In the genomic region with DNA sequence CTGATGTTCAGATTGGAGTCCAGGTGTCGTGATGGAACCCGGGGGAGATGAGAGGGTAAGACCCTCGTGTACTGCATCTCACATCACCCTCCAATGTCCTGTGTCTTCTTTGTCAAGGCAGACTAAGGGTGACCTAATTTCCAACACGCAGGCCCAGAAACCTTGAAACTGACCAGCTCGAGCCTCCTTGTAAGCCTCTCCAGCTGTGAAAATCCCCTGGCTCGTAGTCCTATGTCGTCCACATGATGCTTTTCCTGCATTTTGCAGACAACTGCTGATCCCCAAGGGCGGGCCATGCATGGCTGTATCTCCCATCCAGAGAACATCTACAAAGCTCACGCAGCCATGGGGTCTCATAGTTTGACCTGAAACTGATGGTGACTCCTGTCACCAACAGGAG, we compare ENCODE assay signal across 10 cellular contexts.
DNase-seq lines count a peak whose midpoint lies in the region; ATAC-seq, FAIRE-seq and TF ChIP-seq lines count a peak whose summit lies in the region.
"Had no signal": no experiment of that assay in that cellular context is flagged by ENCODE, and none has a peak within 500 bp of the region (broad histone marks: within the 10 kb centered on the region; RNA-seq: fewer than 3 reads in every experiment).

No MANE protein-coding gene starts in this region.

- H3K27me3 Mint-ChIP-seq in activated CD4-positive, alpha-beta T cell treated with anti-CD3 and anti-CD28 coated beads for 36 hours: no peaks in the 10 kb centered on the region
- H3K27me3 Mint-ChIP-seq in activated naive CD4-positive, alpha-beta T cell treated with anti-CD3 and anti-CD28 coated beads, Interleukin-2, amount 10 ng/mL, durations not matched to agents 7 days and 5 days: peaks cover 3% of the 10 kb centered on the region

- H3K23ac ChIP-seq in H1 (ENCODE audit: insufficient read length): no peak overlapping the region

- H2BK20ac ChIP-seq in H1 (ENCODE audit: low read length): no peak overlapping the region

- peaks cover 12% of the 10 kb centered on the region for H3K9me3 Mint-ChIP-seq in activated CD4-positive, alpha-beta T cell treated with anti-CD3 and anti-CD28 coated beads for 36 hours (ENCODE audit: low read depth)
- H3K9me3 Mint-ChIP-seq in activated naive CD4-positive, alpha-beta T cell treated with anti-CD3 and anti-CD28 coated beads, Interleukin-2, amount 10 ng/mL, durations not matched to agents 7 days and 5 days: peaks cover 20% of the 10 kb centered on the region

- no peak overlapping the region for H3K14ac ChIP-seq in H1 (ENCODE audit: insufficient read length)

- no peak overlapping the region for H3K56ac ChIP-seq in H1 (replicated peaks; ENCODE audit: insufficient read length, low read depth, low read length)

- 0 out of 2 replicates have a peak overlapping the region, but pooled peaks have one; percentile 26 for H2AFZ ChIP-seq in H1 (ENCODE audit: low read length)

- peaks cover 15 to 17% of the 10 kb centered on the region in 2 experiments for H3K9me3 ChIP-seq in H1 (ENCODE audit: insufficient read depth in 2 of 2, low read depth in 1 of 2, low read length in 1 of 2)
- peaks cover 0 to 32% (median 5%) of the 10 kb centered on the region in 4 donors for H3K9me3 ChIP-seq in tibial nerve

- no peak for TF ChIP-seq EP300 in H1 (IDR thresholded peaks at IDR 0.05; ENCODE audit: borderline replicate concordance in 1 of 2, low read depth in 2 of 2, low read length in 2 of 2)
- no peak for TF ChIP-seq EP300 in tibial nerve (IDR thresholded peaks at IDR 0.05)

- H3K4ac ChIP-seq in H1 (replicated peaks; ENCODE audit: insufficient read length, low read depth, low read length): no peak overlapping the region

- no peak for DNase-seq in activated CD4-positive, alpha-beta T cell treated with anti-CD3 and anti-CD28 coated beads for 36 hours
- no peak for DNase-seq in activated CD4-positive, alpha-beta T cell treated with anti-CD3 and anti-CD28 coated beads for 48 hours
- DNase-seq in H1 (ENCODE audit: low read depth in 1 of 2, low spot score in 2 of 2): no peak
- DNase-seq in myocyte (ENCODE audit: low read depth): peak; percentile 51
- DNase-seq in tibial nerve (ENCODE audit: low spot score in 2 of 2): no peak
- no peak for DNase-seq in activated naive CD4-positive, alpha-beta T cell treated with anti-CD3 and anti-CD28 coated beads, Interleukin-2, amount 10 ng/mL, durations not matched to agents 7 days and 5 days
- no peak for DNase-seq in activated T-cell treated with anti-CD3 and anti-CD28 coated beads, Interleukin-2, amount 50 U/mL, for 48 hours
- DNase-seq: stimulated activated naive CD4-positive, alpha-beta T cell treated with Interleukin-2 at 50 U/mL for 16 hours had no signal

- H4K8ac ChIP-seq in H1 (ENCODE audit: extremely low read depth, insufficient read depth, low read length): no peak overlapping the region

- H2AK5ac ChIP-seq in H1 (ENCODE audit: low read depth, low read length): no peak overlapping the region

- WGBS in H1 (ENCODE audit: extremely low coverage in 1 of 2, insufficient coverage in 1 of 2, insufficient read length in 1 of 2, insufficient replicate concordance in 2 of 2, low coverage in 1 of 2, low lambda C conversion rate in 2 of 2, missing lambda C conversion rate in 1 of 2), 2 experiments: 83% methylated on average over 9 of the region's 9 CpGs; no CpG with 5 or more reads in 1 of the 2 experiments
- WGBS in tibial nerve, 2 donors: 53 to 64% methylated on average over 9 of the region's 9 CpGs

- H2BK12ac ChIP-seq in H1 (ENCODE audit: low read depth, low read length): peak overlapping the region; percentile 77; the same call in 1 of the 2 replicates

- H4K91ac ChIP-seq in H1 (replicated peaks; ENCODE audit: insufficient read length, low read length): peak overlapping the region; percentile 76

- H3K9ac ChIP-seq in H1 (replicated peaks in 1 of 4; ENCODE audit: extremely low read depth in 1 of 4, low read depth in 3 of 4, low read length in 3 of 4): no peak overlapping the region

- peaks cover 24% of the 10 kb centered on the region for H3K4me1 Mint-ChIP-seq in activated CD4-positive, alpha-beta T cell treated with anti-CD3 and anti-CD28 coated beads for 36 hours
- H3K4me1 Mint-ChIP-seq in activated naive CD4-positive, alpha-beta T cell treated with anti-CD3 and anti-CD28 coated beads, Interleukin-2, amount 10 ng/mL, durations not matched to agents 7 days and 5 days: peaks cover 21% of the 10 kb centered on the region

- no peak overlapping the region for H2BK120ac ChIP-seq in H1 (replicated peaks; ENCODE audit: low read depth, low read length)

- TF ChIP-seq RAD21 in H1 (IDR thresholded peaks at IDR 0.05 in 1 of 2, conservative IDR thresholded peaks at IDR 0.05 in 1 of 2; ENCODE audit: low read depth in 2 of 2, low read length in 2 of 2): no peak

- H3K23me2 ChIP-seq in H1 (ENCODE audit: low read depth, low read length): no peaks in the 10 kb centered on the region

- H3K4me1 ChIP-seq in H1 (replicated peaks in 1 of 4; ENCODE audit: control insufficient read depth in 3 of 4, insufficient read depth in 4 of 4, low read length in 3 of 4): peaks cover 0 to 9% (median 5%) of the 10 kb centered on the region in 4 experiments; a peak in 5 of 7 replicates
- H3K4me1 ChIP-seq in tibial nerve: peaks cover 0 to 48% (median 26%) of the 10 kb centered on the region in 4 donors
- H3K4me1 ChIP-seq: A549 had no signal

- H3K4me3 ChIP-seq in H1 (ENCODE audit: extremely low read depth in 1 of 4, insufficient read depth in 2 of 4, low read depth in 3 of 4, low read length in 4 of 4) (no peak overlapping the region), tibial nerve (no peak overlapping the region)
- H3K4me3 ChIP-seq: A549 had no signal

- no peaks in the 10 kb centered on the region for H3K79me2 ChIP-seq in H1 (ENCODE audit: control insufficient read depth in 1 of 2, insufficient read depth in 2 of 2, low read length in 2 of 2)

- TF ChIP-seq CTCF in H1 (IDR thresholded peaks at IDR 0.05; ENCODE audit: control extremely low read depth in 1 of 3, insufficient read depth in 1 of 3, low read depth in 1 of 3, low read length in 3 of 3): no peak
- TF ChIP-seq CTCF in tibial nerve (IDR thresholded peaks at IDR 0.05): no peak

- peak overlapping the region; percentile 83 for H3K27ac Mint-ChIP-seq in activated CD4-positive, alpha-beta T cell treated with anti-CD3 and anti-CD28 coated beads for 36 hours
- H3K27ac Mint-ChIP-seq in activated naive CD4-positive, alpha-beta T cell treated with anti-CD3 and anti-CD28 coated beads, Interleukin-2, amount 10 ng/mL, durations not matched to agents 7 days and 5 days: no peak overlapping the region

- no peak overlapping the region for H3K18ac ChIP-seq in H1 (ENCODE audit: extremely low read depth, low read length)

- POLR2A ChIA-PET in activated CD4-positive, alpha-beta T cell treated with anti-CD3 and anti-CD28 coated beads for 36 hours (lab: Charles Lee): no interaction called here
- POLR2A ChIA-PET in H1 (lab: Charles Lee; ENCODE audit: partially characterized antibody): no interaction called here

- H3K36me3 Mint-ChIP-seq in activated CD4-positive, alpha-beta T cell treated with anti-CD3 and anti-CD28 coated beads for 36 hours (ENCODE audit: low read depth): peaks cover 6% of the 10 kb centered on the region
- peaks cover 8% of the 10 kb centered on the region for H3K36me3 Mint-ChIP-seq in activated naive CD4-positive, alpha-beta T cell treated with anti-CD3 and anti-CD28 coated beads, Interleukin-2, amount 10 ng/mL, durations not matched to agents 7 days and 5 days

- H2BK15ac ChIP-seq in H1 (ENCODE audit: low read length): peak overlapping the region; percentile 54; the same call in 1 of the 2 replicates

- CTCF ChIA-PET in activated CD4-positive, alpha-beta T cell treated with anti-CD3 and anti-CD28 coated beads for 36 hours (lab: Charles Lee): no interaction called here
- CTCF ChIA-PET in H1 (lab: Charles Lee; ENCODE audit: partially characterized antibody): interaction anchor here (0.9 to 1.5 kb wide), 7 partner anchors 9 to 78 kb away, joined by 3 to 5 read pairs (median 4); no protein-coding TSS in a partner anchor
- CTCF ChIA-PET in activated naive CD4-positive, alpha-beta T cell treated with anti-CD3 and anti-CD28 coated beads, Interleukin-2, amount 10 ng/mL, durations not matched to agents 7 days and 5 days (lab: Charles Lee): interaction anchor here (0.8 to 1.7 kb wide), 4 partner anchors 55 to 102 kb away, joined by 3 to 5 read pairs (median 4); no protein-coding TSS in a partner anchor

- H3K27me3 ChIP-seq in H1 (replicated peaks in 1 of 4; ENCODE audit: control insufficient read depth in 3 of 4, extremely low read depth in 1 of 4, insufficient read depth in 3 of 4, low read length in 3 of 4): no peaks in the 10 kb centered on the region
- H3K27me3 ChIP-seq in tibial nerve: no peaks in the 10 kb centered on the region

- no peak for TF ChIP-seq POLR2A in H1 (IDR thresholded peaks at IDR 0.05; ENCODE audit: control extremely low read depth in 1 of 2, low read depth in 2 of 2, low read length in 2 of 2)
- no peak for TF ChIP-seq POLR2A in tibial nerve (IDR thresholded peaks at IDR 0.05)

- no peak for FAIRE-seq in H1 (lab: Jason Lieb, UNC)
- FAIRE-seq: A549 had no signal

- no peak for ATAC-seq in activated CD4-positive, alpha-beta T cell treated with anti-CD3 and anti-CD28 coated beads for 36 hours
- ATAC-seq in HG02852 (IDR thresholded peaks at IDR 0.05; ENCODE audit: unreplicated experiment): no peak
- ATAC-seq: A549 had no signal

- H4K20me1 ChIP-seq in H1 (replicated peaks in 1 of 2; ENCODE audit: control insufficient read depth in 1 of 2, insufficient read depth in 2 of 2, low read length in 2 of 2): no peaks in the 10 kb centered on the region

- H3K36me3 ChIP-seq in H1 (ENCODE audit: control insufficient read depth in 2 of 4, insufficient read depth in 4 of 4, low read length in 3 of 4) (no peaks in the 10 kb centered on the region), tibial nerve (no peaks in the 10 kb centered on the region)

- no peak overlapping the region for H3K4me2 ChIP-seq in H1 (ENCODE audit: insufficient read depth in 1 of 2, low read depth in 2 of 2, low read length in 2 of 2)
- H3K4me2 ChIP-seq: A549 had no signal

- no peak overlapping the region for H2BK5ac ChIP-seq in H1 (ENCODE audit: low read depth, low read length)

- no peak overlapping the region for H3K27ac ChIP-seq in H1 (ENCODE audit: low read depth, low read length)
- peak overlapping the region in 3 of 4 donors; percentile 72 to 90 (median 83) for H3K27ac ChIP-seq in tibial nerve
- H3K27ac ChIP-seq: A549 had no signal

- no peak overlapping the region for H3K4me3 Mint-ChIP-seq in activated CD4-positive, alpha-beta T cell treated with anti-CD3 and anti-CD28 coated beads for 36 hours
- H3K4me3 Mint-ChIP-seq in activated naive CD4-positive, alpha-beta T cell treated with anti-CD3 and anti-CD28 coated beads, Interleukin-2, amount 10 ng/mL, durations not matched to agents 7 days and 5 days: no peak overlapping the region

- no peak overlapping the region for H4K5ac ChIP-seq in H1 (ENCODE audit: insufficient read length, low read depth, low read length)

- H3K79me1 ChIP-seq in H1 (ENCODE audit: low read depth, low read length): no peaks in the 10 kb centered on the region

- intact Hi-C loops in activated CD4-positive, alpha-beta T cell treated with anti-CD3 and anti-CD28 coated beads for 36 hours (cut with DNase I, micrococcal nuclease): loop anchor here in 1 of 2 experiments (5.0 to 10.0 kb wide), 2 partner anchors 216 to 676 kb away; partner anchors contain the start of genes ARHGAP12 and ZNF438

TF ChIP-seq in H1, 55 proteins besides CTCF, POLR2A, EP300 and RAD21 (continues in another document):
- no peak for TF ChIP-seq EGR1 (IDR thresholded peaks at IDR 0.05; ENCODE audit: borderline replicate concordance, low read depth, low read length)
